In the genomic region with DNA sequence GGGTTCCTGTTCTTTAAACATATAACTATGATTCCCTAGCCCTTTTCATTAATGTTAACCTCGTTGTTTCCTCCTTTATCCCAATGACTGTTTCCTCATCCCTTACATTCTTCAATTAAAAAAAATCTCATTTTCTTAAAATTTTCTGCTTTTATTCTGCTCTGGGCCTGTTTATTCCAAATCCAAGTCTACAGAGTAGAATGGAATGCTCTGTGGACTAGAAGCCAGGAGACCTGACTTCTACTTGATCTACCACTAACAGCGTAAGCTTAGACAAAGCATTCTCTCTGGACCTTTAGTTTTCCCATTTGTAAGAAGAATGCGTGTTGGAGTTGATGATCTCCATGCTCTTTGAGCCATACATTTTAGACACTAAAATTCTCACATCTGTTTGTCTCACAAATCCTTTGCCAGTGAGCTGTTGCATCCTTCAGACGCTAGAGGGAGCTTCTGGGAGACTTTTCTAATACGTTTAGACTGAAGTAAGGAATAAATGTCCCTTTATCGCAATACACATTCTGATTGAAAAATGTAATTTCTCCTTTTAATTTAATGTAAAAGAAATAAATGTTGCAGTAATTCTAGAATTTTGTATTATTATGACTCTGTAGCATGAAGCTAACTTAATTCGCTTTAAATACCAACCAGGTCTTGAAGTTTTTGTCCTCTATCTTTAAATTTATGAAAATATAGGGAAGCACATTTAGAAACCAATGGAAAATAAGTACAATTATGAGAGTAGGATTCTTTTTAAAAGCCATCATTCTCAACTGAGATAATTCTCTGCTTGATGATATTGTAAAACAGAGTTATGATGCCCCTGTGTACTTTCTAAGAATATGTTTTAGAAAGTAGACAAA, we compare ENCODE assay signal across 7 cellular contexts.
DNase-seq lines count a peak whose midpoint lies in the region; ATAC-seq lines count a peak whose summit lies in the region.

No MANE protein-coding gene starts in this region.

- peak; percentile 74 for ATAC-seq in GM19455 (IDR thresholded peaks at IDR 0.05; ENCODE audit: unreplicated experiment)
- peak; percentile 68 for ATAC-seq in HG03521 (IDR thresholded peaks at IDR 0.05; ENCODE audit: unreplicated experiment)

- peak; percentile 82 for DNase-seq in ELR (ENCODE audit: low read depth)
- peak; percentile 52 for DNase-seq in NCI-H524 treated with DMSO at 0.1 percent for 48 hours (lab: John Stamatoyannopoulos, UW)
- peak; percentile 74 for DNase-seq in astrocyte of the hippocampus (ENCODE audit: low read depth, low spot score)
- peak; percentile 91 for DNase-seq in inferior parietal cortex (ENCODE audit: extremely low spot score)
- DNase-seq in stimulated activated CD4-positive, alpha-beta T cell treated with anti-CD3 and anti-CD28 coated beads, Interleukin-4, amount 100 ng/mL, for 48 hours (ENCODE audit: low read depth in 2 of 2), result peak; percentile 4 to 14

Comparison
In these comparisons a context has a peak if more than half of its experiments do, and no peak if none do; other contexts are left out.
1. Peak in every context shown above with its lines: DNase-seq and ATAC-seq.
2. DNase-seq: peak in every context shown above with its lines; median percentile 91 in inferior parietal cortex; 82 in ELR; 74 in astrocyte of the hippocampus; 52 in NCI-H524 treated with DMSO at 0.1 percent for 48 hours; 9 in stimulated activated CD4-positive, alpha-beta T cell treated with anti-CD3 and anti-CD28 coated beads, Interleukin-4, amount 100 ng/mL, for 48 hours.